ENCODE assay signal across 15 cellular contexts in the genomic region with DNA sequence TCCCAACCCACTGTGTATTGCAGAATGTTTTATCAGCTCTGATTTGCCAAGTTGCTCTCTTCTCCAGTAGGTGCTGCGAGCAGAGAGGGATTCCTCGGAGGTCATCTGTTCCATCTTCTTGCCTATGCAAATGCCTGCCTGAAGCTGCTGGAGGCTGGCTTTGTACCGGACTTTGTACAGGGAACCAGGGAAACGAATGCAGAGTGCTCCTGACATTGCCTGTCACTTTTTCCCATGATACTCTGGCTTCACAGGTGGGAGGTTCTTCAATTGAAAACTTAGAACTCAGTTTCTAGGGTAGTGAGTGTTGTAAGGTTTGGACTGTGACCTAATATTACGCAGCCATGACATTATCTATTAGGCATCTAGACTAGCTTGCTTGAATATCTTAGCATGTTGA. TPM values are rescaled to one million over a fixed set of nuclear protein-coding genes. Genes with fewer than 3 reads are reported as not detected.
"Had no signal": no experiment of that assay in that cellular context is flagged by ENCODE, and none has a peak within 500 bp of the region (broad histone marks: within the 10 kb centered on the region; RNA-seq: fewer than 3 reads in every experiment).

No MANE protein-coding gene starts in this region.

- H3K4me3 ChIP-seq: body of pancreas, colonic mucosa, gastroesophageal sphincter, left lung, ovary, thyroid gland had no signal

- DNase-seq: activated CD4-positive, alpha-beta T cell treated with anti-CD3 and anti-CD28 coated beads, Interleukin-2, amount 10 ng/mL, durations not matched to agents 24 days and 14 days; activated CD8-positive, alpha-beta T cell treated with anti-CD3 and anti-CD28 coated beads for 36 hours; activated naive CD4-positive, alpha-beta T cell treated with anti-CD3 and anti-CD28 coated beads for 36 hours; activated T-cell treated with anti-CD3 and anti-CD28 coated beads, Interleukin-2, amount 50 U/mL, for 1 hour; body of pancreas; colonic mucosa; left lung; natural killer cell; ovary; stimulated activated CD4-positive, alpha-beta T cell treated with anti-CD3 and anti-CD28 coated beads, Interleukin-12 subunit alpha, Interleukin-12 subunit beta, amount 100 ng/mL, for 4 hours; stimulated activated CD4-positive, alpha-beta T cell treated with anti-CD3 and anti-CD28 coated beads, Interleukin-1b, Interleukin-23, amount 100 ng/mL, for 48 hours; stimulated activated CD8-positive, alpha-beta memory T cell treated with anti-CD3 and anti-CD28 coated beads, Interleukin-4, amount 100 ng/mL, for 48 hours; stimulated activated naive CD4-positive, alpha-beta T cell; thyroid gland had no signal

- ATAC-seq: activated CD8-positive, alpha-beta T cell treated with anti-CD3 and anti-CD28 coated beads for 36 hours; body of pancreas; gastroesophageal sphincter; left lung; natural killer cell had no signal

RNA-seq across cellular contexts. Expression of gene AR, which starts 24.9 kb away (rescaled TPM):
- total RNA-seq: activated CD4-positive, alpha-beta T cell treated with anti-CD3 and anti-CD28 coated beads, Interleukin-2, amount 10 ng/mL, durations not matched to agents 24 days and 14 days; activated CD8-positive, alpha-beta T cell treated with anti-CD3 and anti-CD28 coated beads for 36 hours; activated naive CD4-positive, alpha-beta T cell treated with anti-CD3 and anti-CD28 coated beads for 36 hours had no signal
